Comparison of ENCODE assay signal across 15 cellular contexts in the genomic region with DNA sequence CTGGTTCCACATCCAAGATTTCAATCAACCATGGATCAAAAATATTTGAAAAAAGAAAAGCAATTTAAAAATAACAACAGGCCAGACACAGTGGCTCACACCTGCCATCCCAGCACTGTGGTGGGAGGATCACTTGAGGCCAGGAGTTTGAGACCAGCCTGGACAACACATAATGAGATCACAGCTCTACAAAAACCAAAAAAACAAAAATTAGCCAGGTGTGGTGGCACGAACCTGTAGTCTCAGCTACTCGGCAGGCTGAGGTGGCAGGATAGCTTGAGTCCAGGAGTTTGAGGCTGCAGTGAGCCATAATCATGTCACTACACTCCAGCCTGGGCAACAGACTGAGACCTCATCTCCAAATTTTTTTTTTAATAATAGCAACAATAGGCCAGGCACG. TPM values are rescaled to one million over a fixed set of nuclear protein-coding genes. Genes with fewer than 3 reads are reported as not detected.
"Had no signal": no experiment of that assay in that cellular context is flagged by ENCODE, and none has a peak within 500 bp of the region (broad histone marks: within the 10 kb centered on the region; RNA-seq: fewer than 3 reads in every experiment).

No MANE protein-coding gene starts in this region.

- H3K36me3 ChIP-seq: colonic mucosa, esophagus muscularis mucosa, left lung, prostate gland, tibial artery, uterus had no signal

- H3K4me1 ChIP-seq: prostate gland, uterus had no signal

- DNase-seq: activated CD4-positive, alpha-beta T cell treated with anti-CD3 and anti-CD28 coated beads, Interleukin-2, amount 50 U/mL, for 4 hours; amygdala; central memory CD4-positive, alpha-beta T cell; colonic mucosa; islet precursor cell; left lung; right cardiac atrium; tibial artery; uterus had no signal

- H3K27ac ChIP-seq: colonic mucosa, esophagus muscularis mucosa, left lung, prostate gland, tibial artery, uterus had no signal

- H3K27me3 ChIP-seq: colonic mucosa, uterus had no signal

- H3K4me3 Mint-ChIP-seq: activated naive CD4-positive, alpha-beta T cell treated with anti-CD3 and anti-CD28 coated beads, Interleukin-2, amount 50 U/mL, for 24 hours; brain had no signal

- ATAC-seq: left lung, right cardiac atrium had no signal

- H3K9me3 ChIP-seq: colonic mucosa, esophagus muscularis mucosa, left lung, prostate gland, tibial artery, uterus had no signal

- H3K36me3 Mint-ChIP-seq: activated naive CD4-positive, alpha-beta T cell treated with anti-CD3 and anti-CD28 coated beads, Interleukin-2, amount 50 U/mL, for 24 hours; brain had no signal

- H3K27me3 Mint-ChIP-seq: activated naive CD4-positive, alpha-beta T cell treated with anti-CD3 and anti-CD28 coated beads, Interleukin-2, amount 50 U/mL, for 24 hours had no signal

- H3K27ac Mint-ChIP-seq: activated naive CD4-positive, alpha-beta T cell treated with anti-CD3 and anti-CD28 coated beads, Interleukin-2, amount 50 U/mL, for 24 hours; brain had no signal

- H3K9me3 Mint-ChIP-seq: activated naive CD4-positive, alpha-beta T cell treated with anti-CD3 and anti-CD28 coated beads, Interleukin-2, amount 50 U/mL, for 24 hours had no signal

- H3K4me3 ChIP-seq: colonic mucosa, esophagus muscularis mucosa, left lung, prostate gland, tibial artery, uterus had no signal

RNA-seq across cellular contexts. Expression of gene SPATA3, which starts 13.4 kb away (rescaled TPM):
- total RNA-seq: colonic mucosa, esophagus muscularis mucosa, left lung, osteoblast, right cardiac atrium, uterus had no signal
- polyA plus RNA-seq: neural cell, right cardiac atrium had no signal

RNA-seq across cellular contexts. Expression of gene C2orf72, which starts 54.8 kb away (rescaled TPM):
- total RNA-seq: osteoblast had no signal

RNA-seq across cellular contexts. Expression of gene GPR55, which starts 57.5 kb away (rescaled TPM):
- total RNA-seq: osteoblast, uterus had no signal
- polyA plus RNA-seq: neural cell, right cardiac atrium had no signal
